Comparison of ENCODE assay signal across 1 cellular context in the genomic region with DNA sequence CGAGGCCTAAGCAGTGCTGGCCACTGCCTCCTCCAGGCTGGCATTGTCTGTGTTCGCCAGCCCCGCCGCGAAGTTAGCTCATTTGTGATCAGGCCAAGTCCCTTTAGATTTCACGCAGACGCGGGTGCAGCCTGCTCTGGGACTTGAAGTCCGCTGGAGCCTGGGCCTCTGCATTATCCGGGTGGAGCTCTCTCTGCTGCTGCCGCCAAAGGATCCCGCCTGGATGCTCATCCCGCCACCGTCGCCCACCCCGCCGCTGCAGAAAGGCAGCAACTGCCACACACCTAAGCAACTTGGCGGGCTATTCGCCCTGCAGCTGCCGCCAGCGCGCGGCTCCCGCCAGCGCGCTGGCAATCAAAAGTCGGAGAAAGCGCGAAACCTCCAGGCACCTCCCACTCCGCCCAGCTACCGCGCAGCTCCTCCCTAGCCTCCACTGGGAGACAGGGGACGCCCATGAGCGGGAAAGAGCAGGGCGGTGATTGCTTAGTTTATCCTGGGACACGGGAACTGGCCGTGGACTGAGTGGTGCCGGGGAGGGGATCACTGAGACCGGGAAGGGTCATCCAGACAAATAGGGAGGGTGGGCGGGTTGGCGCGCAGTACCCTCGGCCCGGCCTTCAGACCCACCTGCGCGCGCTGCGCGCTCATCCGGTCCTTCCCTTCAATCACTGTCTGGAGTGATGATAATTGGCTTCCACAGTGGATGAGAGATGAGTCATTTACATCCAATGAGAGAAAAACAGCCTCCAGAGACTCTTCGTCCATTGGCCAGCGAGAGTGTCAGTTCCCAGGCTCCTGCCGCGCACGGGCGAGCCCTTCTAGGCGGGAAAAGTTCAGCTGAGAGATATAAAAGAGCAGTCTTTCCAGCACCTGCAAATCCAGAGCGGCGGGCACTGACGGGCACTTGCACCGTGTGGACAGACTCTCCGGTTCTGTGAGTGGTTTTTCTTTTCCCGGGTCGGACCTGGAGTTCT.
TF ChIP-seq lines count a peak whose summit lies in the region.

A gene with protein sequence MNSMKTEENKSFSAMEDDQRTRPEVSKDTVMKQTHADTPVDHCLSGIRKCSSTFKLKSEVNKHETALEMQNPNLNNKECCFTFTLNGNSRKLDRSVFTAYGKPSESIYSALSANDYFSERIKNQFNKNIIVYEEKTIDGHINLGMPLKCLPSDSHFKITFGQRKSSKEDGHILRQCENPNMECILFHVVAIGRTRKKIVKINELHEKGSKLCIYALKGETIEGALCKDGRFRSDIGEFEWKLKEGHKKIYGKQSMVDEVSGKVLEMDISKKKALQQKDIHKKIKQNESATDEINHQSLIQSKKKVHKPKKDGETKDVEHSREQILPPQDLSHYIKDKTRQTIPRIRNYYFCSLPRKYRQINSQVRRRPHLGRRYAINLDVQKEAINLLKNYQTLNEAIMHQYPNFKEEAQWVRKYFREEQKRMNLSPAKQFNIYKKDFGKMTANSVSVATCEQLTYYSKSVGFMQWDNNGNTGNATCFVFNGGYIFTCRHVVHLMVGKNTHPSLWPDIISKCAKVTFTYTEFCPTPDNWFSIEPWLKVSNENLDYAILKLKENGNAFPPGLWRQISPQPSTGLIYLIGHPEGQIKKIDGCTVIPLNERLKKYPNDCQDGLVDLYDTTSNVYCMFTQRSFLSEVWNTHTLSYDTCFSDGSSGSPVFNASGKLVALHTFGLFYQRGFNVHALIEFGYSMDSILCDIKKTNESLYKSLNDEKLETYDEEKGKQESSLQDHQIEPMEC (plus strand): TSS at position 875 of the 974 bp plus-strand sequence. CDS start 2,389 bp downstream, outside the sequence.

TF ChIP-seq in HepG2, 621 proteins besides CTCF, POLR2A, EP300 and RAD21 (continued from another document and continues in another):
- TF ChIP-seq NFKB2 (CRISPR knock-in tag; IDR thresholded peaks at IDR 0.05; ENCODE audit: borderline replicate concordance) (0 out of 2 replicates have a peak, but pooled peaks have one; percentile 44), GFI1 (CRISPR knock-in tag; IDR thresholded peaks at IDR 0.05; ENCODE audit: borderline replicate concordance) (peak; percentile 77), SALL1 (CRISPR knock-in tag; IDR thresholded peaks at IDR 0.05) (0 out of 2 replicates have a peak, but pooled peaks have one; percentile 3), ZNF605 (CRISPR knock-in tag; IDR thresholded peaks at IDR 0.05) (peak; percentile 63), ASH2L (IDR thresholded peaks at IDR 0.05; ENCODE audit: insufficient read length, low read depth, low read length) (peak; percentile 14), ZNF776 (CRISPR knock-in tag; IDR thresholded peaks at IDR 0.05) (no peak), TMF1 (CRISPR knock-in tag; IDR thresholded peaks at IDR 0.05; ENCODE audit: low read depth) (peak; percentile 35; the same call in 1 of the 2 replicates), ZNF547 (CRISPR knock-in tag; IDR thresholded peaks at IDR 0.05) (no peak), EEA1 (CRISPR knock-in tag; IDR thresholded peaks at IDR 0.05; ENCODE audit: borderline replicate concordance) (no peak), SKI (IDR thresholded peaks at IDR 0.05; ENCODE audit: partially characterized antibody) (no peak), NFYC (CRISPR knock-in tag; IDR thresholded peaks at IDR 0.05) (peak; percentile 91), KDM1A (CRISPR knock-in tag; IDR thresholded peaks at IDR 0.05) (no peak), ZNF724P (CRISPR knock-in tag; IDR thresholded peaks at IDR 0.05; ENCODE audit: borderline replicate concordance) (0 out of 2 replicates have a peak, but pooled peaks have one; percentile 44), ZNF768 (CRISPR knock-in tag; IDR thresholded peaks at IDR 0.05) (peak; percentile 11; the same call in 1 of the 2 replicates), MXD4 (CRISPR knock-in tag; IDR thresholded peaks at IDR 0.05) (0 out of 2 replicates have a peak, but pooled peaks have one; percentile 23), ZNF530 (CRISPR knock-in tag; IDR thresholded peaks at IDR 0.05; ENCODE audit: low read depth) (no peak), ZMAT3 (CRISPR knock-in tag; conservative IDR thresholded peaks at IDR 0.05) (0 out of 2 replicates have a peak, but pooled peaks have one; percentile 38)
- TF ChIP-seq, protein P1, sequence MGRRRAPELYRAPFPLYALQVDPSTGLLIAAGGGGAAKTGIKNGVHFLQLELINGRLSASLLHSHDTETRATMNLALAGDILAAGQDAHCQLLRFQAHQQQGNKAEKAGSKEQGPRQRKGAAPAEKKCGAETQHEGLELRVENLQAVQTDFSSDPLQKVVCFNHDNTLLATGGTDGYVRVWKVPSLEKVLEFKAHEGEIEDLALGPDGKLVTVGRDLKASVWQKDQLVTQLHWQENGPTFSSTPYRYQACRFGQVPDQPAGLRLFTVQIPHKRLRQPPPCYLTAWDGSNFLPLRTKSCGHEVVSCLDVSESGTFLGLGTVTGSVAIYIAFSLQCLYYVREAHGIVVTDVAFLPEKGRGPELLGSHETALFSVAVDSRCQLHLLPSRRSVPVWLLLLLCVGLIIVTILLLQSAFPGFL (CRISPR knock-in tag; IDR thresholded peaks at IDR 0.05): no peak
- TF ChIP-seq, protein P2, sequence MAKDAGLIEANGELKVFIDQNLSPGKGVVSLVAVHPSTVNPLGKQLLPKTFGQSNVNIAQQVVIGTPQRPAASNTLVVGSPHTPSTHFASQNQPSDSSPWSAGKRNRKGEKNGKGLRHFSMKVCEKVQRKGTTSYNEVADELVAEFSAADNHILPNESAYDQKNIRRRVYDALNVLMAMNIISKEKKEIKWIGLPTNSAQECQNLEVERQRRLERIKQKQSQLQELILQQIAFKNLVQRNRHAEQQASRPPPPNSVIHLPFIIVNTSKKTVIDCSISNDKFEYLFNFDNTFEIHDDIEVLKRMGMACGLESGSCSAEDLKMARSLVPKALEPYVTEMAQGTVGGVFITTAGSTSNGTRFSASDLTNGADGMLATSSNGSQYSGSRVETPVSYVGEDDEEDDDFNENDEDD (CRISPR knock-in tag; IDR thresholded peaks at IDR 0.05; ENCODE audit: borderline replicate concordance): peak; percentile 91
- TF ChIP-seq, protein P3, sequence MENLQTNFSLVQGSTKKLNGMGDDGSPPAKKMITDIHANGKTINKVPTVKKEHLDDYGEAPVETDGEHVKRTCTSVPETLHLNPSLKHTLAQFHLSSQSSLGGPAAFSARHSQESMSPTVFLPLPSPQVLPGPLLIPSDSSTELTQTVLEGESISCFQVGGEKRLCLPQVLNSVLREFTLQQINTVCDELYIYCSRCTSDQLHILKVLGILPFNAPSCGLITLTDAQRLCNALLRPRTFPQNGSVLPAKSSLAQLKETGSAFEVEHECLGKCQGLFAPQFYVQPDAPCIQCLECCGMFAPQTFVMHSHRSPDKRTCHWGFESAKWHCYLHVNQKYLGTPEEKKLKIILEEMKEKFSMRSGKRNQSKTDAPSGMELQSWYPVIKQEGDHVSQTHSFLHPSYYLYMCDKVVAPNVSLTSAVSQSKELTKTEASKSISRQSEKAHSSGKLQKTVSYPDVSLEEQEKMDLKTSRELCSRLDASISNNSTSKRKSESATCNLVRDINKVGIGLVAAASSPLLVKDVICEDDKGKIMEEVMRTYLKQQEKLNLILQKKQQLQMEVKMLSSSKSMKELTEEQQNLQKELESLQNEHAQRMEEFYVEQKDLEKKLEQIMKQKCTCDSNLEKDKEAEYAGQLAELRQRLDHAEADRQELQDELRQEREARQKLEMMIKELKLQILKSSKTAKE (CRISPR knock-in tag; IDR thresholded peaks at IDR 0.05; ENCODE audit: borderline replicate concordance): 0 out of 2 replicates have a peak, but pooled peaks have one; percentile 12
- TF ChIP-seq, protein P4, sequence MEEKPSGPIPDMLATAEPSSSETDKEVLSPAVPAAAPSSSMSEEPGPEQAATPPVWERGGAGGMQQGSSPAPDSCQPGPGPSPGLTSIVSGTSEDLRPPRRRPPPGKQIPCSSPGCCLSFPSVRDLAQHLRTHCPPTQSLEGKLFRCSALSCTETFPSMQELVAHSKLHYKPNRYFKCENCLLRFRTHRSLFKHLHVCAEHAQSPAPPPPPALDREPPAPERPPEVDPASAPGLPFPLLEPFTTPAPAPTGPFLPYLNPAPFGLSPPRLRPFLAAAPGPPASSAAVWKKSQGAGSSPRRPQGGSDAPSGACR (CRISPR knock-in tag; IDR thresholded peaks at IDR 0.05): no peak
- TF ChIP-seq, protein P5, sequence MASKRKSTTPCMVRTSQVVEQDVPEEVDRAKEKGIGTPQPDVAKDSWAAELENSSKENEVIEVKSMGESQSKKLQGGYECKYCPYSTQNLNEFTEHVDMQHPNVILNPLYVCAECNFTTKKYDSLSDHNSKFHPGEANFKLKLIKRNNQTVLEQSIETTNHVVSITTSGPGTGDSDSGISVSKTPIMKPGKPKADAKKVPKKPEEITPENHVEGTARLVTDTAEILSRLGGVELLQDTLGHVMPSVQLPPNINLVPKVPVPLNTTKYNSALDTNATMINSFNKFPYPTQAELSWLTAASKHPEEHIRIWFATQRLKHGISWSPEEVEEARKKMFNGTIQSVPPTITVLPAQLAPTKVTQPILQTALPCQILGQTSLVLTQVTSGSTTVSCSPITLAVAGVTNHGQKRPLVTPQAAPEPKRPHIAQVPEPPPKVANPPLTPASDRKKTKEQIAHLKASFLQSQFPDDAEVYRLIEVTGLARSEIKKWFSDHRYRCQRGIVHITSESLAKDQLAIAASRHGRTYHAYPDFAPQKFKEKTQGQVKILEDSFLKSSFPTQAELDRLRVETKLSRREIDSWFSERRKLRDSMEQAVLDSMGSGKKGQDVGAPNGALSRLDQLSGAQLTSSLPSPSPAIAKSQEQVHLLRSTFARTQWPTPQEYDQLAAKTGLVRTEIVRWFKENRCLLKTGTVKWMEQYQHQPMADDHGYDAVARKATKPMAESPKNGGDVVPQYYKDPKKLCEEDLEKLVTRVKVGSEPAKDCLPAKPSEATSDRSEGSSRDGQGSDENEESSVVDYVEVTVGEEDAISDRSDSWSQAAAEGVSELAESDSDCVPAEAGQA (IDR thresholded peaks at IDR 0.05; ENCODE audit: low read depth): 0 out of 2 replicates have a peak, but pooled peaks have one; percentile 39
- TF ChIP-seq, protein P5 (CRISPR knock-in tag; IDR thresholded peaks at IDR 0.05; ENCODE audit: borderline replicate concordance): no peak
- TF ChIP-seq, protein P6, sequence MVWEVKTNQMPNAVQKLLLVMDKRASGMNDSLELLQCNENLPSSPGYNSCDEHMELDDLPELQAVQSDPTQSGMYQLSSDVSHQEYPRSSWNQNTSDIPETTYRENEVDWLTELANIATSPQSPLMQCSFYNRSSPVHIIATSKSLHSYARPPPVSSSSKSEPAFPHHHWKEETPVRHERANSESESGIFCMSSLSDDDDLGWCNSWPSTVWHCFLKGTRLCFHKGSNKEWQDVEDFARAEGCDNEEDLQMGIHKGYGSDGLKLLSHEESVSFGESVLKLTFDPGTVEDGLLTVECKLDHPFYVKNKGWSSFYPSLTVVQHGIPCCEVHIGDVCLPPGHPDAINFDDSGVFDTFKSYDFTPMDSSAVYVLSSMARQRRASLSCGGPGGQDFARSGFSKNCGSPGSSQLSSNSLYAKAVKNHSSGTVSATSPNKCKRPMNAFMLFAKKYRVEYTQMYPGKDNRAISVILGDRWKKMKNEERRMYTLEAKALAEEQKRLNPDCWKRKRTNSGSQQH (CRISPR knock-in tag; IDR thresholded peaks at IDR 0.05; ENCODE audit: low read depth): 0 out of 2 replicates have a peak, but pooled peaks have one; percentile 31
- TF ChIP-seq, protein P7, sequence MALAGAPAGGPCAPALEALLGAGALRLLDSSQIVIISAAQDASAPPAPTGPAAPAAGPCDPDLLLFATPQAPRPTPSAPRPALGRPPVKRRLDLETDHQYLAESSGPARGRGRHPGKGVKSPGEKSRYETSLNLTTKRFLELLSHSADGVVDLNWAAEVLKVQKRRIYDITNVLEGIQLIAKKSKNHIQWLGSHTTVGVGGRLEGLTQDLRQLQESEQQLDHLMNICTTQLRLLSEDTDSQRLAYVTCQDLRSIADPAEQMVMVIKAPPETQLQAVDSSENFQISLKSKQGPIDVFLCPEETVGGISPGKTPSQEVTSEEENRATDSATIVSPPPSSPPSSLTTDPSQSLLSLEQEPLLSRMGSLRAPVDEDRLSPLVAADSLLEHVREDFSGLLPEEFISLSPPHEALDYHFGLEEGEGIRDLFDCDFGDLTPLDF (CRISPR knock-in tag; IDR thresholded peaks at IDR 0.05): peak; percentile 90; the same call in 1 of the 2 replicates
- TF ChIP-seq, protein P8, sequence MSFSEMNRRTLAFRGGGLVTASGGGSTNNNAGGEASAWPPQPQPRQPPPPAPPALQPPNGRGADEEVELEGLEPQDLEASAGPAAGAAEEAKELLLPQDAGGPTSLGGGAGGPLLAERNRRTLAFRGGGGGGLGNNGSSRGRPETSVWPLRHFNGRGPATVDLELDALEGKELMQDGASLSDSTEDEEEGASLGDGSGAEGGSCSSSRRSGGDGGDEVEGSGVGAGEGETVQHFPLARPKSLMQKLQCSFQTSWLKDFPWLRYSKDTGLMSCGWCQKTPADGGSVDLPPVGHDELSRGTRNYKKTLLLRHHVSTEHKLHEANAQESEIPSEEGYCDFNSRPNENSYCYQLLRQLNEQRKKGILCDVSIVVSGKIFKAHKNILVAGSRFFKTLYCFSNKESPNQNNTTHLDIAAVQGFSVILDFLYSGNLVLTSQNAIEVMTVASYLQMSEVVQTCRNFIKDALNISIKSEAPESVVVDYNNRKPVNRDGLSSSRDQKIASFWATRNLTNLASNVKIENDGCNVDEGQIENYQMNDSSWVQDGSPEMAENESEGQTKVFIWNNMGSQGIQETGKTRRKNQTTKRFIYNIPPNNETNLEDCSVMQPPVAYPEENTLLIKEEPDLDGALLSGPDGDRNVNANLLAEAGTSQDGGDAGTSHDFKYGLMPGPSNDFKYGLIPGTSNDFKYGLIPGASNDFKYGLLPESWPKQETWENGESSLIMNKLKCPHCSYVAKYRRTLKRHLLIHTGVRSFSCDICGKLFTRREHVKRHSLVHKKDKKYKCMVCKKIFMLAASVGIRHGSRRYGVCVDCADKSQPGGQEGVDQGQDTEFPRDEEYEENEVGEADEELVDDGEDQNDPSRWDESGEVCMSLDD (CRISPR knock-in tag; IDR thresholded peaks at IDR 0.05; ENCODE audit: borderline replicate concordance): no peak
- TF ChIP-seq, protein P9, sequence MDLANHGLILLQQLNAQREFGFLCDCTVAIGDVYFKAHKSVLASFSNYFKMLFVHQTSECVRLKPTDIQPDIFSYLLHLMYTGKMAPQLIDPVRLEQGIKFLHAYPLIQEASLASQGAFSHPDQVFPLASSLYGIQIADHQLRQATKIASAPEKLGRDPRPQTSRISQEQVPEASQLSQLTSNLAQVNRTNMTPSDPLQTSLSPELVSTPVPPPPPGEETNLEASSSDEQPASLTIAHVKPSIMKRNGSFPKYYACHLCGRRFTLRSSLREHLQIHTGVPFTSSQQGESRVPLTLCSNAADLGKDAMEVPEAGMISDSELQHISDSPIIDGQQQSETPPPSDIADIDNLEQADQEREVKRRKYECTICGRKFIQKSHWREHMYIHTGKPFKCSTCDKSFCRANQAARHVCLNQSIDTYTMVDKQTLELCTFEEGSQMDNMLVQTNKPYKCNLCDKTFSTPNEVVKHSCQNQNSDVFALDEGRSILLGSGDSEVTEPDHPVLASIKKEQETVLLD (CRISPR knock-in tag; IDR thresholded peaks at IDR 0.05; ENCODE audit: low read depth): 0 out of 2 replicates have a peak, but pooled peaks have one; percentile 45
